ENCODE assay signal across 8 cellular contexts in the genomic region with DNA sequence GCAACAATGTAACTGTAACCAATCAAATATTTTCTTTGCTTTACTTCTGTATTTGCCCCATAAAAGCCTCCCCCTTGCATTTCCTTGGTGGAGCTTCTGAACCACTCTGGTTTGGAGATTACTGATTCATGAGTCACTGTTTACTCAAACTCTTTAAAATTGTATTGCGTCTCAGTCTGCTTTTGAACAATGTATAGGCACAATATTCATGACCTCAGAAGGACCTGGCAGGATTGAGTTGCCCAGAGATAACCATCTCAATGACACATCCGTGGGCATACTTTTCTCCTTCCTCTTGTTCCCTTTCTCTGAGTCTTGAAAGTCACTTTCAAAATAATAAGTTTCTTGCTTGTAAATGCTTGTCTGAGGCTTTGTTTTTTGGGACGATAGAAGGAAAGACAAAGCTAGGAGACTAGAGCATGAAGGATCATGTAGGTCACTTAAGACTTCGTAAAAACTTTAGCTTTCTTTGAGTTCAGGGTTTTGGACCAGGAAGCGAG. TPM values are rescaled to one million over a fixed set of nuclear protein-coding genes. Genes with fewer than 3 reads are reported as not detected.
DNase-seq lines count a peak whose midpoint lies in the region; TF ChIP-seq lines count a peak whose summit lies in the region.

No MANE protein-coding gene starts in this region.

- intact Hi-C loops in testis (cut with DNase I; ENCODE audit: low total_unique reads) = no loop called here

- 65 to 67% methylated on average over 5 of the region's 5 CpGs for whole genome bisulfite sequencing in testis, 2 donors

- no peaks in the 10 kb centered on the region for H3K27me3 ChIP-seq in testis

- no peaks in the 10 kb centered on the region for H3K36me3 ChIP-seq in HEK293 (ENCODE audit: control insufficient read depth in 2 of 2, insufficient read depth in 1 of 2, low read length in 2 of 2)
- no peaks in the 10 kb centered on the region for H3K36me3 ChIP-seq in SK-N-MC (ENCODE audit: insufficient read depth, low read length)
- H3K36me3 ChIP-seq in testis (ENCODE audit: low read depth, missing control alignments) = no peaks in the 10 kb centered on the region

- CTCF ChIA-PET in HEK293 (lab: Yijun Ruan, JAX) = no interaction called here

- H3K4me1 ChIP-seq in HEK293 (ENCODE audit: control insufficient read depth, insufficient read depth, low read length) = no peaks in the 10 kb centered on the region
- H3K4me1 ChIP-seq in testis = no peaks in the 10 kb centered on the region

- H3K9me3 ChIP-seq in HEK293 (ENCODE audit: control insufficient read depth, insufficient read depth, low read depth, low read length) (no peaks in the 10 kb centered on the region), SK-N-MC (ENCODE audit: low read depth, low read length) (no peaks in the 10 kb centered on the region), testis (no peaks in the 10 kb centered on the region)

- H3K27ac ChIP-seq in HEK293 (ENCODE audit: extremely low read depth, low read depth, low read length) = peak overlapping the region; percentile 40; the same call in 1 of the 2 replicates
- peak overlapping the region; percentile 65; the same call in 1 of the 2 replicates for H3K27ac ChIP-seq in SK-N-MC
- no peak overlapping the region for H3K27ac ChIP-seq in testis

- POLR2A ChIA-PET in HEK293 (lab: Yijun Ruan, JAX) = no interaction called here

- in situ Hi-C loops in Caki2 (cut with HindIII; ENCODE audit: low pct_unique_long_range_greater_than_20kb, low sequenced_read_pairs) = no loop called here

- H3K4me3 ChIP-seq in HEK293 (ENCODE audit: low read depth, low read length) = no peak overlapping the region
- H3K4me3 ChIP-seq in SK-N-MC = no peak overlapping the region
- H3K4me3 ChIP-seq in testis = no peak overlapping the region

- TF ChIP-seq CTCF in HEK293 (tag by site-specific recombination; IDR thresholded peaks at IDR 0.05) = no peak
- TF ChIP-seq CTCF in testis (IDR thresholded peaks at IDR 0.05) = no peak

- DNase-seq in Caki2 (ENCODE audit: low read depth) = peak; percentile 93
- DNase-seq in SK-N-MC (ENCODE audit: low read depth, low spot score) = no peak
- peak; percentile 72 for DNase-seq in islet precursor cell
- DNase-seq in testis = no peak
- DNase-seq in RPMI8226 = no peak
- DNase-seq in medulla oblongata (ENCODE audit: extremely low spot score) = no peak
- no peak for DNase-seq in COLO668 (lab: John Stamatoyannopoulos, UW; ENCODE audit: unreplicated experiment)

- TF ChIP-seq POLR2A in testis (IDR thresholded peaks at IDR 0.05) = no peak

- no peak overlapping the region for H3K9ac ChIP-seq in SK-N-MC (ENCODE audit: insufficient read length)

TF ChIP-seq in HEK293, 187 proteins besides CTCF, POLR2A, EP300 and RAD21 (continues in another document):
- TF ChIP-seq, protein P1, sequence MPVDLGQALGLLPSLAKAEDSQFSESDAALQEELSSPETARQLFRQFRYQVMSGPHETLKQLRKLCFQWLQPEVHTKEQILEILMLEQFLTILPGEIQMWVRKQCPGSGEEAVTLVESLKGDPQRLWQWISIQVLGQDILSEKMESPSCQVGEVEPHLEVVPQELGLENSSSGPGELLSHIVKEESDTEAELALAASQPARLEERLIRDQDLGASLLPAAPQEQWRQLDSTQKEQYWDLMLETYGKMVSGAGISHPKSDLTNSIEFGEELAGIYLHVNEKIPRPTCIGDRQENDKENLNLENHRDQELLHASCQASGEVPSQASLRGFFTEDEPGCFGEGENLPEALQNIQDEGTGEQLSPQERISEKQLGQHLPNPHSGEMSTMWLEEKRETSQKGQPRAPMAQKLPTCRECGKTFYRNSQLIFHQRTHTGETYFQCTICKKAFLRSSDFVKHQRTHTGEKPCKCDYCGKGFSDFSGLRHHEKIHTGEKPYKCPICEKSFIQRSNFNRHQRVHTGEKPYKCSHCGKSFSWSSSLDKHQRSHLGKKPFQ (tag by site-specific recombination; IDR thresholded peaks at IDR 0.05) = no peak
- TF ChIP-seq REPIN1 (tag by site-specific recombination; IDR thresholded peaks at IDR 0.05; ENCODE audit: low read depth) = no peak
- TF ChIP-seq ZNF335 (tag by site-specific recombination; conservative IDR thresholded peaks at IDR 0.05) = 0 out of 2 replicates have a peak, but pooled peaks have one; percentile 29
- TF ChIP-seq, protein P2, sequence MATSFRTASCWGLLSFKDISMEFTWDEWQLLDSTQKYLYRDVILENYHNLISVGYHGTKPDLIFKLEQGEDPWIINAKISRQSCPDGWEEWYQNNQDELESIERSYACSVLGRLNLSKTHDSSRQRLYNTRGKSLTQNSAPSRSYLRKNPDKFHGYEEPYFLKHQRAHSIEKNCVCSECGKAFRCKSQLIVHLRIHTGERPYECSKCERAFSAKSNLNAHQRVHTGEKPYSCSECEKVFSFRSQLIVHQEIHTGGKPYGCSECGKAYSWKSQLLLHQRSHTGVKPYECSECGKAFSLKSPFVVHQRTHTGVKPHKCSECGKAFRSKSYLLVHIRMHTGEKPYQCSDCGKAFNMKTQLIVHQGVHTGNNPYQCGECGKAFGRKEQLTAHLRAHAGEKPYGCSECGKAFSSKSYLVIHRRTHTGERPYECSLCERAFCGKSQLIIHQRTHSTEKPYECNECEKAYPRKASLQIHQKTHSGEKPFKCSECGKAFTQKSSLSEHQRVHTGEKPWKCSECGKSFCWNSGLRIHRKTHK (tag by site-specific recombination; IDR thresholded peaks at IDR 0.05) = no peak
- TF ChIP-seq ZNF366 (tag by site-specific recombination; conservative IDR thresholded peaks at IDR 0.05) = peak; percentile 70
- peak; percentile 78 for TF ChIP-seq OSR2 (tag by site-specific recombination; IDR thresholded peaks at IDR 0.05)
- TF ChIP-seq, protein P3, sequence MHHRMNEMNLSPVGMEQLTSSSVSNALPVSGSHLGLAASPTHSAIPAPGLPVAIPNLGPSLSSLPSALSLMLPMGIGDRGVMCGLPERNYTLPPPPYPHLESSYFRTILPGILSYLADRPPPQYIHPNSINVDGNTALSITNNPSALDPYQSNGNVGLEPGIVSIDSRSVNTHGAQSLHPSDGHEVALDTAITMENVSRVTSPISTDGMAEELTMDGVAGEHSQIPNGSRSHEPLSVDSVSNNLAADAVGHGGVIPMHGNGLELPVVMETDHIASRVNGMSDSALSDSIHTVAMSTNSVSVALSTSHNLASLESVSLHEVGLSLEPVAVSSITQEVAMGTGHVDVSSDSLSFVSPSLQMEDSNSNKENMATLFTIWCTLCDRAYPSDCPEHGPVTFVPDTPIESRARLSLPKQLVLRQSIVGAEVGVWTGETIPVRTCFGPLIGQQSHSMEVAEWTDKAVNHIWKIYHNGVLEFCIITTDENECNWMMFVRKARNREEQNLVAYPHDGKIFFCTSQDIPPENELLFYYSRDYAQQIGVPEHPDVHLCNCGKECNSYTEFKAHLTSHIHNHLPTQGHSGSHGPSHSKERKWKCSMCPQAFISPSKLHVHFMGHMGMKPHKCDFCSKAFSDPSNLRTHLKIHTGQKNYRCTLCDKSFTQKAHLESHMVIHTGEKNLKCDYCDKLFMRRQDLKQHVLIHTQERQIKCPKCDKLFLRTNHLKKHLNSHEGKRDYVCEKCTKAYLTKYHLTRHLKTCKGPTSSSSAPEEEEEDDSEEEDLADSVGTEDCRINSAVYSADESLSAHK (tag by site-specific recombination; IDR thresholded peaks at IDR 0.05) = no peak
- TF ChIP-seq ZNF76 (tag by site-specific recombination; IDR thresholded peaks at IDR 0.05; ENCODE audit: borderline replicate concordance, low read depth) = no peak
- TF ChIP-seq, protein P4, sequence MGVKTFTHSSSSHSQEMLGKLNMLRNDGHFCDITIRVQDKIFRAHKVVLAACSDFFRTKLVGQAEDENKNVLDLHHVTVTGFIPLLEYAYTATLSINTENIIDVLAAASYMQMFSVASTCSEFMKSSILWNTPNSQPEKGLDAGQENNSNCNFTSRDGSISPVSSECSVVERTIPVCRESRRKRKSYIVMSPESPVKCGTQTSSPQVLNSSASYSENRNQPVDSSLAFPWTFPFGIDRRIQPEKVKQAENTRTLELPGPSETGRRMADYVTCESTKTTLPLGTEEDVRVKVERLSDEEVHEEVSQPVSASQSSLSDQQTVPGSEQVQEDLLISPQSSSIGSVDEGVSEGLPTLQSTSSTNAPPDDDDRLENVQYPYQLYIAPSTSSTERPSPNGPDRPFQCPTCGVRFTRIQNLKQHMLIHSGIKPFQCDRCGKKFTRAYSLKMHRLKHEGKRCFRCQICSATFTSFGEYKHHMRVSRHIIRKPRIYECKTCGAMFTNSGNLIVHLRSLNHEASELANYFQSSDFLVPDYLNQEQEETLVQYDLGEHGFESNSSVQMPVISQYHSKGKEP (tag by site-specific recombination; IDR thresholded peaks at IDR 0.05) = no peak
- TF ChIP-seq KLF8 (tag by site-specific recombination; IDR thresholded peaks at IDR 0.05) = peak; percentile 58; the same call in 1 of the 2 replicates
- TF ChIP-seq EGR2 (tag by site-specific recombination; IDR thresholded peaks at IDR 0.05; ENCODE audit: low read depth) = no peak
- TF ChIP-seq HOXA7 (CRISPR knock-in tag; IDR thresholded peaks at IDR 0.05; ENCODE audit: borderline replicate concordance) = no peak
- no peak for TF ChIP-seq FEZF1 (tag by site-specific recombination; IDR thresholded peaks at IDR 0.05)
- peak; percentile 29; the same call in 1 of the 2 replicates for TF ChIP-seq ZFP37 (tag by site-specific recombination; IDR thresholded peaks at IDR 0.05)
- no peak for TF ChIP-seq ZNF202 (tag by site-specific recombination; IDR thresholded peaks at IDR 0.05; ENCODE audit: borderline replicate concordance)
- TF ChIP-seq, protein P5, sequence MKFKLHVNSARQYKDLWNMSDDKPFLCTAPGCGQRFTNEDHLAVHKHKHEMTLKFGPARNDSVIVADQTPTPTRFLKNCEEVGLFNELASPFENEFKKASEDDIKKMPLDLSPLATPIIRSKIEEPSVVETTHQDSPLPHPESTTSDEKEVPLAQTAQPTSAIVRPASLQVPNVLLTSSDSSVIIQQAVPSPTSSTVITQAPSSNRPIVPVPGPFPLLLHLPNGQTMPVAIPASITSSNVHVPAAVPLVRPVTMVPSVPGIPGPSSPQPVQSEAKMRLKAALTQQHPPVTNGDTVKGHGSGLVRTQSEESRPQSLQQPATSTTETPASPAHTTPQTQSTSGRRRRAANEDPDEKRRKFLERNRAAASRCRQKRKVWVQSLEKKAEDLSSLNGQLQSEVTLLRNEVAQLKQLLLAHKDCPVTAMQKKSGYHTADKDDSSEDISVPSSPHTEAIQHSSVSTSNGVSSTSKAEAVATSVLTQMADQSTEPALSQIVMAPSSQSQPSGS (tag by site-specific recombination; IDR thresholded peaks at IDR 0.05; ENCODE audit: low read depth) = 0 out of 2 replicates have a peak, but pooled peaks have one; percentile 42
- peak; percentile 92 for TF ChIP-seq PRDM1 (tag by site-specific recombination; IDR thresholded peaks at IDR 0.05)
- no peak for TF ChIP-seq SP3 (tag by site-specific recombination; IDR thresholded peaks at IDR 0.05)
- no peak for TF ChIP-seq ZNF791 (tag by site-specific recombination; IDR thresholded peaks at IDR 0.05)

RNA-seq across cellular contexts. Expression of a gene that starts 57.1 kb away (rescaled TPM):
- total RNA-seq in Caki2 (2014; rRNA removed; shearing (Covaris generic); ENCODE audit: low replicate concordance) = not detected in 2 replicates
- not detected for total RNA-seq in testis
- polyA plus RNA-seq in testis (ENCODE audit: insufficient read depth, low read depth, low replicate concordance) = not detected

Comparison
In these comparisons a context has a peak if more than half of its experiments do, and no peak if none do; other contexts are left out.
1. DNase-seq: peak in Caki2 (single experiment) and islet precursor cell (single experiment); none in SK-N-MC (single experiment), testis (single experiment), RPMI8226 (single experiment), medulla oblongata (single experiment) and COLO668 (single experiment).
2. H3K27ac ChIP-seq: peak in HEK293 (single experiment) and SK-N-MC (single experiment); none in testis (0 of 2).